In the genomic region with DNA sequence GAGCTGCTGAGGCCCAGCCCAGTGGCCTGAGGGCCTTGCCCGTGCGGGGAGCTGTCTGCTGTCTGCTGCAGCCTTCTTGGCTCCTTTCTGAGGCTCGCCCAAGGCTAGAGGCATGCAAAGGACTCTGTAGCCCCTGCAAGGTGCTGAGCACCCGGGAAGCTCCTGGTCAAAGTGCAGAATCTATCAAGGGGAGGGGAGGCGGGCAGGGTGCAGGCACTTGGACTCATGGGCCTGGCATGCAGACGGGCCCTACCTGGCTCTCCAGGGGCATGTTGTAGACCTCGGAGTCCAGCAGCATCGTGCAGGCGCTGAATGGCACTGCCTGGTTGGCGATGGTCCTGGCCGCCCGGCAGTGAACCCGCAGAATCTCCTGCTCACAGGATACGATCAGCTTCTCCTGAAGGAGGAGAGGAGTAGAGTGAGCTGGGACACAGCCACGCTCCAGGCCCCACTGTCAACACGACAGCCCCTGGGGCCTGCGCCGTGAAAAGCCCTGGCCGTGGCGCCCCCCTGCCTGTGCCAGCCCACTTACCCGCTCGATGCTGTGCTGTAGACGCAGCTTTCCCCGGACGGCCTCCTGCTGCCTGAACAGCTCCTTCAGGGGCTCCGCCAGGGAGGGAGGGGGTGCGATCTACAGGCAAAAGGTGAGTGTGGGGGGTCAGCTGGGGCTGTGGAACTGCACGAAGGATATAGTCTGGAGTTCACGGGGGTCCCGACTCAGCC, we compare ENCODE assay signal across 18 cellular contexts. TPM values are rescaled to one million over a fixed set of nuclear protein-coding genes. Genes with fewer than 3 reads are reported as not detected.
DNase-seq lines count a peak whose midpoint lies in the region; ATAC-seq and TF ChIP-seq lines count a peak whose summit lies in the region.
"Had no signal": no experiment of that assay in that cellular context is flagged by ENCODE, and none has a peak within 500 bp of the region (broad histone marks: within the 10 kb centered on the region; RNA-seq: fewer than 3 reads in every experiment).

No MANE protein-coding gene starts in this region.

- no TSS peak for BruUV-seq in Calu3 (replicated peaks; lab: Mats Ljungman, UMichigan)

- CTCF ChIA-PET in Calu3 (lab: Charles Lee) = no interaction called here

- no peaks in the 10 kb centered on the region for H3K27me3 Mint-ChIP-seq in Calu3 (ENCODE audit: unreplicated experiment)
- no peaks in the 10 kb centered on the region for H3K27me3 Mint-ChIP-seq in activated naive CD8-positive, alpha-beta T cell treated with anti-CD3 and anti-CD28 coated beads, Interleukin-2, amount 50 U/mL, for 24 hours

- no peak overlapping the region for H3K4me3 ChIP-seq in left ventricle myocardium inferior
- H3K4me3 ChIP-seq: HAP-1, PC-9 had no signal

- no peak overlapping the region for H3K4me3 Mint-ChIP-seq in Calu3 (ENCODE audit: low read depth, unreplicated experiment)
- H3K4me3 Mint-ChIP-seq in activated naive CD8-positive, alpha-beta T cell treated with anti-CD3 and anti-CD28 coated beads, Interleukin-2, amount 50 U/mL, for 24 hours = no peak overlapping the region
- H3K4me3 Mint-ChIP-seq in stimulated activated effector memory CD8-positive, alpha-beta T cell treated with anti-CD3 and anti-CD28 coated beads, Interleukin-12 subunit alpha, Interleukin-12 subunit beta, amount 100 ng/mL, for 72 hours = no peak overlapping the region
- H3K4me3 Mint-ChIP-seq: CD14-positive monocyte had no signal

- DNase-seq in Right ventricle myocardium inferior (ENCODE audit: missing footprints) (peak; percentile 60), left ventricle myocardium inferior (no peak), Calu3 (no peak), A172 (ENCODE audit: low spot score) (no peak), NCI-H1105 treated with DMSO at 0.1 percent for 48 hours (lab: John Stamatoyannopoulos, UW) (no peak)
- no peak for DNase-seq in activated naive CD8-positive, alpha-beta T cell treated with anti-CD3 and anti-CD28 coated beads, Interleukin-2, amount 50 U/mL, for 24 hours
- no peak for DNase-seq in stimulated activated effector memory CD8-positive, alpha-beta T cell treated with anti-CD3 and anti-CD28 coated beads, Interleukin-12 subunit alpha, Interleukin-12 subunit beta, amount 100 ng/mL, for 72 hours (ENCODE audit: low spot score in 2 of 2)
- DNase-seq: KBM-7, NCI-H1417 treated with DMSO at 0.1 percent for 48 hours, NCI-H1930, NCI-H2171, NCI-H774, PC-9, SHP77, SK-N-SH had no signal

- H3K36me3 Mint-ChIP-seq in Calu3 (ENCODE audit: insufficient read depth, unreplicated experiment) = peaks cover 80% of the 10 kb centered on the region
- peaks cover 38% of the 10 kb centered on the region for H3K36me3 Mint-ChIP-seq in activated naive CD8-positive, alpha-beta T cell treated with anti-CD3 and anti-CD28 coated beads, Interleukin-2, amount 50 U/mL, for 24 hours (ENCODE audit: low read depth)
- H3K36me3 Mint-ChIP-seq in stimulated activated effector memory CD8-positive, alpha-beta T cell treated with anti-CD3 and anti-CD28 coated beads, Interleukin-12 subunit alpha, Interleukin-12 subunit beta, amount 100 ng/mL, for 72 hours = peaks cover 96% of the 10 kb centered on the region

- no peak overlapping the region for H3K27ac ChIP-seq in left ventricle myocardium inferior (replicated peaks)
- H3K27ac ChIP-seq: PC-9 had no signal

- intact Hi-C loops in Right ventricle myocardium inferior (cut with DNase I) (no loop called here), left ventricle myocardium inferior (cut with micrococcal nuclease) (no loop called here), Calu3 (cut with micrococcal nuclease; ENCODE audit: unreplicated experiment) (no loop called here)

- no peaks in the 10 kb centered on the region for H3K4me1 Mint-ChIP-seq in Calu3 (ENCODE audit: low read depth, unreplicated experiment)
- no peaks in the 10 kb centered on the region for H3K4me1 Mint-ChIP-seq in activated naive CD8-positive, alpha-beta T cell treated with anti-CD3 and anti-CD28 coated beads, Interleukin-2, amount 50 U/mL, for 24 hours
- H3K4me1 Mint-ChIP-seq in stimulated activated effector memory CD8-positive, alpha-beta T cell treated with anti-CD3 and anti-CD28 coated beads, Interleukin-12 subunit alpha, Interleukin-12 subunit beta, amount 100 ng/mL, for 72 hours = peaks cover 13% of the 10 kb centered on the region
- H3K4me1 Mint-ChIP-seq: CD14-positive monocyte had no signal

- no peak for ATAC-seq in Right ventricle myocardium inferior
- ATAC-seq in activated naive CD8-positive, alpha-beta T cell treated with anti-CD3 and anti-CD28 coated beads, Interleukin-2, amount 50 U/mL, for 24 hours = no peak
- ATAC-seq in stimulated activated effector memory CD8-positive, alpha-beta T cell treated with anti-CD3 and anti-CD28 coated beads, Interleukin-12 subunit alpha, Interleukin-12 subunit beta, amount 100 ng/mL, for 72 hours = no peak
- ATAC-seq in GM19035 (IDR thresholded peaks at IDR 0.05; ENCODE audit: unreplicated experiment) = no peak

- no peaks in the 10 kb centered on the region for H3K9me3 ChIP-seq in left ventricle myocardium inferior (replicated peaks)
- H3K9me3 ChIP-seq: HAP-1, SK-N-SH had no signal

- H3K4me1 ChIP-seq in left ventricle myocardium inferior = peaks cover 9% of the 10 kb centered on the region
- H3K4me1 ChIP-seq: HAP-1 had no signal

- H3K27ac Mint-ChIP-seq in Calu3 (ENCODE audit: unreplicated experiment) = peak overlapping the region; percentile 63
- peak overlapping the region; percentile 39 for H3K27ac Mint-ChIP-seq in activated naive CD8-positive, alpha-beta T cell treated with anti-CD3 and anti-CD28 coated beads, Interleukin-2, amount 50 U/mL, for 24 hours
- peak overlapping the region; percentile 87 for H3K27ac Mint-ChIP-seq in stimulated activated effector memory CD8-positive, alpha-beta T cell treated with anti-CD3 and anti-CD28 coated beads, Interleukin-12 subunit alpha, Interleukin-12 subunit beta, amount 100 ng/mL, for 72 hours

- no peaks in the 10 kb centered on the region for H3K9me3 Mint-ChIP-seq in Calu3 (ENCODE audit: low read depth, unreplicated experiment)
- H3K9me3 Mint-ChIP-seq in activated naive CD8-positive, alpha-beta T cell treated with anti-CD3 and anti-CD28 coated beads, Interleukin-2, amount 50 U/mL, for 24 hours = no peaks in the 10 kb centered on the region
- H3K9me3 Mint-ChIP-seq in stimulated activated effector memory CD8-positive, alpha-beta T cell treated with anti-CD3 and anti-CD28 coated beads, Interleukin-12 subunit alpha, Interleukin-12 subunit beta, amount 100 ng/mL, for 72 hours = no peaks in the 10 kb centered on the region
- H3K9me3 Mint-ChIP-seq: CD14-positive monocyte had no signal

- H3K27me3 ChIP-seq in left ventricle myocardium inferior (ENCODE audit: low read depth) = no peaks in the 10 kb centered on the region

- no peak for TF ChIP-seq CTCF in left ventricle myocardium inferior (IDR thresholded peaks at IDR 0.05; ENCODE audit: borderline replicate concordance)
- no peak for TF ChIP-seq CTCF in Calu3 (IDR thresholded peaks at IDR 0.05; ENCODE audit: unreplicated experiment)

- peaks cover 86% of the 10 kb centered on the region for H3K36me3 ChIP-seq in left ventricle myocardium inferior

RNA-seq across cellular contexts. Expression of a gene that starts 57.2 kb away (rescaled TPM):
- total RNA-seq in Right ventricle myocardium inferior (6.9 TPM), left ventricle myocardium inferior (8.7 TPM), Calu3 (2022) (15.3 and 16.6 TPM in 2 replicates)
- total RNA-seq in A172 (2014; rRNA removed; shearing (Covaris generic)) = 8.8 and 10.5 TPM in 2 replicates
